ENCODE assay signal across 20 cellular contexts in the genomic region with DNA sequence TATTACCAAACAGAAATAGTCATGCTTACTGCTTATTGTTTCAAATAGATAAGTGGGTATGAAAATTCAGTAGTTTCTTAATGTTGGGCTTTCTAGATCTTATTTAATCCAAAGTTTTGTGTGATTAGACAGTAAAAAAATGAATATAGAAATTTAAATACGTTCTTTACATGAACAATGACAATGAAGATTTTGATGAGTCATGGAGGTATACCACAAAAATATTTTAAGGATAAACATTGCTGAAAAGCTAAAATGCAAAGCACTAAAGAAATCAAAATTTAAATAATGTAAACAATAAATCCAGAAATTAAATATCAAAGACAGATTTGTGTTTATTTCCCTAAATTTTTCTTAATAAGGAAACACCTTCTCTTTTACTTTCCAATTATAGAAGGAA.
DNase-seq lines count a peak whose midpoint lies in the region; ATAC-seq, FAIRE-seq and TF ChIP-seq lines count a peak whose summit lies in the region.
"Had no signal": no experiment of that assay in that cellular context is flagged by ENCODE, and none has a peak within 500 bp of the region (broad histone marks: within the 10 kb centered on the region; RNA-seq: fewer than 3 reads in every experiment).

No MANE protein-coding gene starts in this region.

- H3K4me3 ChIP-seq in A549 (no peak overlapping the region), K562 (no peak overlapping the region), pancreas (no peak overlapping the region), body of pancreas (no peak overlapping the region)
- H3K4me3 ChIP-seq: BLaER1, GM12878, GM23338 had no signal

- TF ChIP-seq CTCF in A549 (IDR thresholded peaks at IDR 0.05): no peak
- no peak for TF ChIP-seq CTCF in K562 (IDR thresholded peaks at IDR 0.05 in 2 of 3, conservative IDR thresholded peaks at IDR 0.05 in 1 of 3; ENCODE audit: insufficient read depth in 2 of 3, low read depth in 1 of 3, low read length in 3 of 3)
- TF ChIP-seq CTCF in pancreas (IDR thresholded peaks at IDR 0.05): no peak
- no peak for TF ChIP-seq CTCF in body of pancreas (IDR thresholded peaks at IDR 0.05)

- no peaks in the 10 kb centered on the region for H3K79me2 ChIP-seq in K562 (ENCODE audit: control insufficient read depth, insufficient read depth, low read length)

- no TSS peak for BruUV-seq in K562 (replicated peaks; lab: Mats Ljungman, UMichigan)

- FAIRE-seq in A549 (lab: Jason Lieb, UNC): no peak
- FAIRE-seq in K562 (lab: Jason Lieb, UNC): no peak
- peak; percentile 47 for FAIRE-seq in pancreas (lab: Jason Lieb, UNC)
- FAIRE-seq: GM12878 had no signal

- H2AFZ ChIP-seq in K562 (ENCODE audit: low read depth, low read length): no peak overlapping the region
- H2AFZ ChIP-seq: GM23338 had no signal

- H3K4me2 ChIP-seq in A549 (no peak overlapping the region), K562 (ENCODE audit: insufficient read depth, low read length) (no peak overlapping the region)
- H3K4me2 ChIP-seq: BLaER1, GM23338 had no signal

- ATAC-seq in A549 (no peak), K562 (no peak), pancreas (no peak), GM21390 (IDR thresholded peaks at IDR 0.05; ENCODE audit: unreplicated experiment) (no peak), body of pancreas (no peak), GM18873 (IDR thresholded peaks at IDR 0.05; ENCODE audit: low FRiP score, unreplicated experiment) (no peak)
- ATAC-seq: CD8-positive, alpha-beta T cell; GM12878; GM23338; HCT116 had no signal

- H3K27me3 ChIP-seq in K562 (ENCODE audit: control insufficient read depth in 2 of 2, insufficient read depth in 2 of 2, low read length in 2 of 2): no peaks in the 10 kb centered on the region
- no peaks in the 10 kb centered on the region for H3K27me3 ChIP-seq in pancreas
- no peaks in the 10 kb centered on the region for H3K27me3 ChIP-seq in body of pancreas
- H3K27me3 ChIP-seq: BLaER1 had no signal

- H3K9ac ChIP-seq in K562 (ENCODE audit: insufficient read depth in 1 of 2, low read depth in 2 of 2, low read length in 2 of 2): no peak overlapping the region
- H3K9ac ChIP-seq: BLaER1 had no signal

- no peak for TF ChIP-seq POLR2A in A549 (IDR thresholded peaks at IDR 0.05; ENCODE audit: low read length)
- no peak for TF ChIP-seq POLR2A in K562 (conservative IDR thresholded peaks at IDR 0.05)
- TF ChIP-seq POLR2A in body of pancreas (IDR thresholded peaks at IDR 0.05): no peak

- no peaks in the 10 kb centered on the region for H4K20me1 ChIP-seq in K562 (replicated peaks; ENCODE audit: control insufficient read depth, insufficient read depth, low read length)
- H4K20me1 ChIP-seq: BLaER1 had no signal

- CTCF ChIA-PET in A549 (lab: Yijun Ruan, JAX) (no interaction called here), K562 (lab: Yijun Ruan, JAX; ENCODE audit: low intra/inter-chr PET ratio) (no interaction called here)

- intact Hi-C loops in K562 (cut with micrococcal nuclease): no loop called here
- intact Hi-C loops in pancreas (cut with DNase I): no loop called here
- intact Hi-C loops in body of pancreas (cut with DNase I): no loop called here

- H3K27ac ChIP-seq in A549: no peak overlapping the region
- H3K27ac ChIP-seq in K562 (ENCODE audit: extremely low read depth, low read depth, low read length): no peak overlapping the region
- no peak overlapping the region for H3K27ac ChIP-seq in pancreas
- no peak overlapping the region for H3K27ac ChIP-seq in body of pancreas
- H3K27ac ChIP-seq: BLaER1, C4-2B had no signal

- TF ChIP-seq EP300 in A549 (IDR thresholded peaks at IDR 0.05): no peak
- no peak for TF ChIP-seq EP300 in K562 (IDR thresholded peaks at IDR 0.05; ENCODE audit: low read length)

- in situ Hi-C loops in K562 (cut with MboI): no loop called here

- DNase-seq in A549 (ENCODE audit: low read depth in 1 of 2, low spot score in 1 of 2): no peak
- peak; percentile 45 for DNase-seq in ELR (ENCODE audit: low read depth)
- no peak for DNase-seq in K562 (ENCODE audit: extremely low read depth in 1 of 4, low spot score in 3 of 4)
- DNase-seq in pancreas: no peak
- DNase-seq in body of pancreas: no peak
- no peak for DNase-seq in stimulated activated CD4-positive, alpha-beta T cell treated with anti-CD3 and anti-CD28 coated beads, Interleukin-2, amount 100 ng/mL, for 48 hours
- DNase-seq: Caco-2; CD4-positive, CD25-positive, alpha-beta regulatory T cell; CD8-positive, alpha-beta T cell; DMS153; DND-41; GDM1; H9 had no signal

- H3K4me1 ChIP-seq in A549: no peaks in the 10 kb centered on the region
- H3K4me1 ChIP-seq in K562 (replicated peaks in 1 of 2; ENCODE audit: control insufficient read depth in 2 of 2, insufficient read depth in 2 of 2, low read length in 2 of 2): no peaks in the 10 kb centered on the region
- H3K4me1 ChIP-seq in pancreas: no peaks in the 10 kb centered on the region
- no peaks in the 10 kb centered on the region for H3K4me1 ChIP-seq in body of pancreas

- H3K9me1 ChIP-seq in K562 (ENCODE audit: control insufficient read depth, insufficient read depth, low read length): no peaks in the 10 kb centered on the region

- TF ChIP-seq RAD21 in A549 (conservative IDR thresholded peaks at IDR 0.05 in 1 of 2, IDR thresholded peaks at IDR 0.05 in 1 of 2) (no peak), K562 (CRISPR knock-in tag; conservative IDR thresholded peaks at IDR 0.05 in 1 of 2, IDR thresholded peaks at IDR 0.05 in 1 of 2) (no peak)

- H3K9me3 ChIP-seq in A549 (no peaks in the 10 kb centered on the region), K562 (replicated peaks; ENCODE audit: control insufficient read depth, insufficient read depth, low read depth, low read length) (no peaks in the 10 kb centered on the region), pancreas (no peaks in the 10 kb centered on the region), body of pancreas (no peaks in the 10 kb centered on the region)
- H3K9me3 ChIP-seq: BLaER1, Caco-2 had no signal

- H3K36me3 ChIP-seq in K562 (ENCODE audit: control insufficient read depth, insufficient read depth, low read length): no peaks in the 10 kb centered on the region
- no peaks in the 10 kb centered on the region for H3K36me3 ChIP-seq in pancreas
- H3K36me3 ChIP-seq in body of pancreas (replicated peaks in 1 of 2; ENCODE audit: insufficient read depth in 1 of 2, low read depth in 2 of 2): no peaks in the 10 kb centered on the region
- H3K36me3 ChIP-seq: BLaER1 had no signal

- POLR2A ChIA-PET in A549 (lab: Yijun Ruan, JAX) (no interaction called here), K562 (lab: Yijun Ruan, JAX) (no interaction called here)

- 49% methylated on average over 1 of the region's 1 CpG for whole genome bisulfite sequencing in A549 (ENCODE audit: missing lambda C conversion rate)
- 0% methylated on average over 1 of the region's 1 CpG for WGBS in K562 (ENCODE audit: insufficient coverage, low coverage, missing lambda C conversion rate)
- 62 to 86% methylated on average over 1 of the region's 1 CpG for whole genome bisulfite sequencing in pancreas, 2 donors
- WGBS in body of pancreas, 2 donors: 59 to 74% methylated on average over 1 of the region's 1 CpG

TF ChIP-seq in A549, 52 proteins besides CTCF, POLR2A, EP300 and RAD21:
- TF ChIP-seq PHF8 (IDR thresholded peaks at IDR 0.05; ENCODE audit: borderline replicate concordance, low read depth): no peak
- peak; percentile 41 for TF ChIP-seq MAFK (IDR thresholded peaks at IDR 0.05; ENCODE audit: partially characterized antibody)
- no peak for TF ChIP-seq FOSL2 (IDR thresholded peaks at IDR 0.05)
- TF ChIP-seq FOSL2 (CRISPR knock-in tag; IDR thresholded peaks at IDR 0.05): 0 out of 2 replicates have a peak, but pooled peaks have one; percentile 23
- TF ChIP-seq NFE2L2 (conservative IDR thresholded peaks at IDR 0.05; ENCODE audit: low read length): peak; percentile 58

TF ChIP-seq in K562, 482 proteins besides CTCF, POLR2A, EP300 and RAD21 (continues in another document):
- TF ChIP-seq GABPB1 (CRISPR knock-in tag; IDR thresholded peaks at IDR 0.05) (no peak), MAFF (IDR thresholded peaks at IDR 0.05; ENCODE audit: low read length) (peak; percentile 5; the same call in 1 of the 2 replicates), NFE2L1 (tag; IDR thresholded peaks at IDR 0.05; ENCODE audit: borderline replicate concordance, low read depth) (peak; percentile 24; the same call in 1 of the 2 replicates), CBX2 (IDR thresholded peaks at IDR 0.05; ENCODE audit: insufficient read depth, low read length, poor library complexity, severe bottlenecking) (no peak)
